In the genomic region with DNA sequence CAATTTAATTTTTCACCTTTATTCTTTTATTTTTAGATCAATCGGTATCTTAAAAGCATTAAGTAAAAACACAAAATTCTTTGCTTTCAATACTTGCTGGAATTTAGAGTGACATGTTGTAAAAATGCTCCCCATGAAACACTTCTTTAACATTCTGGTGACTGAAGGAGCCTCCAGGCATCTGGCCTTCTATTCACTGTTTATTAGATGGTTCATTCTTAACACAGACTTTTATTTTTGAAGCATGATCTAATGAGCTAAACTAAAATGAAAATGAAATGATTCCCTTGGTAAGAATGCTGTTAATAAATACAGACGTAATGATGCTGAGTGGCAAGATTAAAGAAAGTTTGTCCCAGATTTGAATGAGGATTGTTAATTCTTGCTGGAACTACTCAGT, we compare ENCODE assay signal across 30 cellular contexts.
"Had no signal": no experiment of that assay in that cellular context is flagged by ENCODE, and none has a peak within 500 bp of the region (broad histone marks: within the 10 kb centered on the region; RNA-seq: fewer than 3 reads in every experiment).

No MANE protein-coding gene starts in this region.

- H3K27me3 Mint-ChIP-seq: activated CD4-positive, alpha-beta memory T cell treated with anti-CD3 and anti-CD28 coated beads for 36 hours; activated CD4-positive, alpha-beta T cell treated with anti-CD3 and anti-CD28 coated beads, Interleukin-2, amount 10 ng/mL, durations not matched to agents 7 days and 5 days; activated naive CD8-positive, alpha-beta T cell; activated T-helper 17 cell treated with anti-CD3 and anti-CD28 coated beads, Interleukin-2, amount 50 U/mL, for 72 hours; T-helper 17 cell had no signal

- ATAC-seq: activated T-helper 17 cell treated with anti-CD3 and anti-CD28 coated beads, Interleukin-2, amount 50 U/mL, for 72 hours; T-helper 17 cell; WTC11 had no signal

- H3K27ac ChIP-seq: brain microvascular endothelial cell, cardiac muscle cell, KMS-11, Peyer's patch, SJSA1 had no signal

- H3K36me3 ChIP-seq: brain microvascular endothelial cell, cardiac muscle cell, MG63, Peyer's patch, SJSA1 had no signal

- H3K4me1 Mint-ChIP-seq: activated CD4-positive, alpha-beta T cell treated with anti-CD3 and anti-CD28 coated beads, Interleukin-2, amount 10 ng/mL, durations not matched to agents 7 days and 5 days; activated T-helper 17 cell treated with anti-CD3 and anti-CD28 coated beads, Interleukin-2, amount 50 U/mL, for 72 hours; T-helper 17 cell had no signal

- H3K4me1 ChIP-seq: Peyer's patch, SJSA1 had no signal

- H3K4me2 ChIP-seq: KMS-11 had no signal

- H3K36me3 Mint-ChIP-seq: activated CD4-positive, alpha-beta memory T cell treated with anti-CD3 and anti-CD28 coated beads for 36 hours; activated naive CD8-positive, alpha-beta T cell; WTC11 had no signal

- H3K4me3 Mint-ChIP-seq: activated CD4-positive, alpha-beta memory T cell treated with anti-CD3 and anti-CD28 coated beads for 36 hours; activated CD4-positive, alpha-beta T cell treated with anti-CD3 and anti-CD28 coated beads, Interleukin-2, amount 10 ng/mL, durations not matched to agents 7 days and 5 days; activated naive CD4-positive, alpha-beta T cell treated with anti-CD3 and anti-CD28 coated beads for 36 hours; activated naive CD8-positive, alpha-beta T cell; activated T-helper 17 cell treated with anti-CD3 and anti-CD28 coated beads, Interleukin-2, amount 50 U/mL, for 72 hours; T-helper 17 cell; WTC11 had no signal

- H3K9ac ChIP-seq: KMS-11 had no signal

- H3K27me3 ChIP-seq: brain microvascular endothelial cell, cardiac muscle cell, MG63, Peyer's patch, SJSA1 had no signal

- H3K9me3 ChIP-seq: MG63, Peyer's patch, SJSA1 had no signal

- H3K9me3 Mint-ChIP-seq: activated CD4-positive, alpha-beta T cell treated with anti-CD3 and anti-CD28 coated beads, Interleukin-2, amount 10 ng/mL, durations not matched to agents 7 days and 5 days; activated naive CD4-positive, alpha-beta T cell treated with anti-CD3 and anti-CD28 coated beads for 36 hours; WTC11 had no signal

- H3K27ac Mint-ChIP-seq: activated CD4-positive, alpha-beta memory T cell treated with anti-CD3 and anti-CD28 coated beads for 36 hours; activated CD4-positive, alpha-beta T cell treated with anti-CD3 and anti-CD28 coated beads, Interleukin-2, amount 10 ng/mL, durations not matched to agents 7 days and 5 days; activated naive CD4-positive, alpha-beta T cell treated with anti-CD3 and anti-CD28 coated beads for 36 hours; activated naive CD8-positive, alpha-beta T cell; activated T-helper 17 cell treated with anti-CD3 and anti-CD28 coated beads, Interleukin-2, amount 50 U/mL, for 72 hours; T-helper 17 cell; WTC11 had no signal

- H3K4me3 ChIP-seq: cardiac muscle cell, MG63, Peyer's patch, SJSA1 had no signal

- DNase-seq: activated CD4-positive, alpha-beta memory T cell treated with anti-CD3 and anti-CD28 coated beads for 36 hours; activated CD4-positive, alpha-beta T cell treated with anti-CD3 and anti-CD28 coated beads, Interleukin-2, amount 10 ng/mL, durations not matched to agents 7 days and 5 days; activated CD4-positive, CD25-positive, alpha-beta regulatory T cell treated with anti-CD3 and anti-CD28 coated beads, Interleukin-2, amount 50 U/mL, for 72 hours; activated CD8-positive, alpha-beta memory T cell treated with anti-CD3 and anti-CD28 coated beads for 24 hours; activated gamma-delta T cell; activated naive CD4-positive, alpha-beta T cell treated with anti-CD3 and anti-CD28 coated beads for 36 hours; activated T-cell treated with anti-CD3 and anti-CD28 coated beads, Interleukin-2, amount 50 U/mL, for 48 hours; brain microvascular endothelial cell; MG63; MV-4-11; NCI-H1092 treated with DMSO at 0.1 percent for 48 hours; NCI-H1417 treated with DMSO at 0.1 percent for 48 hours; NCI-H1694; NCI-H2029; NCI-H2107; NCI-H2171 treated with DMSO at 0.1 percent for 48 hours; NCI-H345; NCI-H510A; NCI-H526 treated with DMSO at 0.1 percent for 48 hours; NK-92 treated with Interleukin-12 subunit alpha and Interleukin-12 subunit beta, amount 100 ng/mL, for 24 hours; Peyer's patch; SHP77; T-helper 17 cell; T-helper 9 cell had no signal
